1 cellular context compared by ENCODE assay signal in the genomic region with DNA sequence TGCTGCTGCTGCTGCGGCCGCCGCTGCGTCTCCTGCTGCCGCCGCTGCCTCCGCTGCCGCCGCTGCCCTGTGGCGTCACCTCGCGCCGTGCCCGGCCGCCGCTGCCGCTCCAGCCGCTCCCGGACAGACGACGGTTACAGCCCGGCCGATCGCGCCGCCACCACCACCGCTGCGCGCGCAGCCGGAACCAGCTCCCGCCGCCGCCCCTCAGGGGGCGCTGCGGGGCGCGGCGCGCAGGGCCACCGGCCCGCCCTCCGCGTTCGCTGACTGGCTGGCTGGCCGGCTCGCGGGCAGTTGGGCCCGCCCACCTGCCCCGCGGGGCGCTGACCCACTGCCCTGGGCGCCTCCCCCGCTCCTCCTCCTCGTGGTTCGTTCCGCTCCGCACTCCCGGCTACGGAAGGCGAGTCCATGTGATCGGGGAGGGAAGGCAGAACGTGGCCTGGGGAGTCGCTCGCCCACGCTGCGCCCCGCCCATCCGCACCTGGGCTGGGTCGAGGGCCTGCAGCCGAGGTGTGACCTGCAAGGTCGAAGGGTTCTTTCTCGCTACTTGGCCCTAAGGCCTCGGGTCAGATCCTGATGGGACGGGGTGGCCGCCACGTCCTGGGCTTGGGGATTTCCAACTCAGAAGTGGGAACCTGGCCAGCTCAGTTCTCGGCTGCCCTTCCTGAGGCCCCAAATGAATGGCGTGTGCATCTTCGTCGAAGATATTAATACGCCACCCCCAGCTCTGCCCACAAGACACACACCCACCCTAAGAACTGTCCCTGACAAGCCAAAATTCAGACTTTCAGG.
TF ChIP-seq lines count a peak whose summit lies in the region.

A gene (minus strand): TSS at position 185 of the 792 bp plus-strand sequence. CDS start 19,303 bp downstream, outside the sequence.

TF ChIP-seq in H1, 55 proteins besides CTCF, POLR2A, EP300 and RAD21 (continues in another document):
- TF ChIP-seq KDM1A (IDR thresholded peaks at IDR 0.05; ENCODE audit: borderline replicate concordance, low read length): peak; percentile 58; the same call in 1 of the 2 replicates
- TF ChIP-seq HDAC2 (IDR thresholded peaks at IDR 0.05; ENCODE audit: borderline replicate concordance in 1 of 2, low read depth in 2 of 2, low read length in 2 of 2): peak; percentile 50 to 86; a peak in 1 of 4 replicates
- TF ChIP-seq TAF7 (optimal IDR thresholded peaks at IDR 0.05; ENCODE audit: borderline replicate concordance, low read depth, low read length): no peak
- no peak for TF ChIP-seq GTF2F1 (IDR thresholded peaks at IDR 0.05; ENCODE audit: borderline replicate concordance, low read depth, low read length)
- TF ChIP-seq SAP30 (IDR thresholded peaks at IDR 0.05; ENCODE audit: insufficient read depth, insufficient replicate concordance, low read length): no peak
- TF ChIP-seq, protein P1, sequence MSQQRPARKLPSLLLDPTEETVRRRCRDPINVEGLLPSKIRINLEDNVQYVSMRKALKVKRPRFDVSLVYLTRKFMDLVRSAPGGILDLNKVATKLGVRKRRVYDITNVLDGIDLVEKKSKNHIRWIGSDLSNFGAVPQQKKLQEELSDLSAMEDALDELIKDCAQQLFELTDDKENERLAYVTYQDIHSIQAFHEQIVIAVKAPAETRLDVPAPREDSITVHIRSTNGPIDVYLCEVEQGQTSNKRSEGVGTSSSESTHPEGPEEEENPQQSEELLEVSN (IDR thresholded peaks at IDR 0.05): peak; percentile 100
- no peak for TF ChIP-seq SUZ12 (IDR thresholded peaks at IDR 0.05; ENCODE audit: low read length)
- no peak for TF ChIP-seq RBBP5 (IDR thresholded peaks at IDR 0.05; ENCODE audit: borderline replicate concordance, low read depth, low read length)
- TF ChIP-seq CBX5 (IDR thresholded peaks at IDR 0.05; ENCODE audit: low read depth, low read length): no peak
- TF ChIP-seq GABPA (IDR thresholded peaks at IDR 0.05; ENCODE audit: borderline replicate concordance, insufficient read depth, low read length): no peak
- no peak for TF ChIP-seq KDM5A (IDR thresholded peaks at IDR 0.05; ENCODE audit: low read length)
- peak; percentile 88 for TF ChIP-seq CREB1 (IDR thresholded peaks at IDR 0.05)
- TF ChIP-seq TBP (IDR thresholded peaks at IDR 0.05; ENCODE audit: low read depth, low read length): peak; percentile 23; the same call in 1 of the 2 replicates
- no peak for TF ChIP-seq JUN (IDR thresholded peaks at IDR 0.05; ENCODE audit: low read depth, low read length)
- no peak for TF ChIP-seq POU5F1 (IDR thresholded peaks at IDR 0.05; ENCODE audit: low read depth, low read length)
- no peak for TF ChIP-seq ZNF274 (IDR thresholded peaks at IDR 0.05; ENCODE audit: borderline replicate concordance, extremely low read depth, low read length)
- no peak for TF ChIP-seq ASH2L (IDR thresholded peaks at IDR 0.05; ENCODE audit: low read length)
- TF ChIP-seq TAF1 (IDR thresholded peaks at IDR 0.05; ENCODE audit: low read depth, low read length): peak; percentile 73
- TF ChIP-seq, protein P2, sequence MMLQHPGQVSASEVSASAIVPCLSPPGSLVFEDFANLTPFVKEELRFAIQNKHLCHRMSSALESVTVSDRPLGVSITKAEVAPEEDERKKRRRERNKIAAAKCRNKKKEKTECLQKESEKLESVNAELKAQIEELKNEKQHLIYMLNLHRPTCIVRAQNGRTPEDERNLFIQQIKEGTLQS (IDR thresholded peaks at IDR 0.05; ENCODE audit: insufficient read depth, low read depth, low read length): no peak
- peak; percentile 94 for TF ChIP-seq JUND (IDR thresholded peaks at IDR 0.05; ENCODE audit: low read length)
- 0 out of 2 replicates have a peak, but pooled peaks have one; percentile 44 for TF ChIP-seq BACH1 (IDR thresholded peaks at IDR 0.05; ENCODE audit: low read length)
- TF ChIP-seq SIN3A (conservative IDR thresholded peaks at IDR 0.05 in 1 of 2, IDR thresholded peaks at IDR 0.05 in 1 of 2; ENCODE audit: low read depth in 1 of 2, low read length in 2 of 2): no peak; a peak in 1 of 4 replicates
- TF ChIP-seq CBX8 (IDR thresholded peaks at IDR 0.05; ENCODE audit: borderline replicate concordance, low read depth, low read length): no peak
- TF ChIP-seq PHF8 (conservative IDR thresholded peaks at IDR 0.05; ENCODE audit: low read depth, low read length): peak; percentile 60; the same call in 1 of the 2 replicates
- peak; percentile 2 for TF ChIP-seq NANOG (IDR thresholded peaks at IDR 0.05; ENCODE audit: insufficient read depth, low read depth, low read length, poor library complexity, severe bottlenecking)
- no peak for TF ChIP-seq RXRA (IDR thresholded peaks at IDR 0.05; ENCODE audit: insufficient read depth, low read depth, low read length)
- TF ChIP-seq YY1 (IDR thresholded peaks at IDR 0.05; ENCODE audit: low read depth, low read length): no peak
- no peak for TF ChIP-seq SIRT6 (IDR thresholded peaks at IDR 0.05; ENCODE audit: low read length)
- peak; percentile 86 for TF ChIP-seq TCF12 (IDR thresholded peaks at IDR 0.05; ENCODE audit: low read depth, low read length)
- TF ChIP-seq, protein P3, sequence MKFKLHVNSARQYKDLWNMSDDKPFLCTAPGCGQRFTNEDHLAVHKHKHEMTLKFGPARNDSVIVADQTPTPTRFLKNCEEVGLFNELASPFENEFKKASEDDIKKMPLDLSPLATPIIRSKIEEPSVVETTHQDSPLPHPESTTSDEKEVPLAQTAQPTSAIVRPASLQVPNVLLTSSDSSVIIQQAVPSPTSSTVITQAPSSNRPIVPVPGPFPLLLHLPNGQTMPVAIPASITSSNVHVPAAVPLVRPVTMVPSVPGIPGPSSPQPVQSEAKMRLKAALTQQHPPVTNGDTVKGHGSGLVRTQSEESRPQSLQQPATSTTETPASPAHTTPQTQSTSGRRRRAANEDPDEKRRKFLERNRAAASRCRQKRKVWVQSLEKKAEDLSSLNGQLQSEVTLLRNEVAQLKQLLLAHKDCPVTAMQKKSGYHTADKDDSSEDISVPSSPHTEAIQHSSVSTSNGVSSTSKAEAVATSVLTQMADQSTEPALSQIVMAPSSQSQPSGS (IDR thresholded peaks at IDR 0.05; ENCODE audit: low read length): no peak
- peak; percentile 20 for TF ChIP-seq KDM4A (IDR thresholded peaks at IDR 0.05; ENCODE audit: low read depth, low read length, severe bottlenecking)
- peak; percentile 61 for TF ChIP-seq RNF2 (IDR thresholded peaks at IDR 0.05; ENCODE audit: borderline replicate concordance, low read depth, low read length, missing control alignments, poor library complexity, severe bottlenecking)
- TF ChIP-seq BRCA1 (IDR thresholded peaks at IDR 0.05; ENCODE audit: low read depth, low read length): no peak
- no peak for TF ChIP-seq TEAD4 (IDR thresholded peaks at IDR 0.05; ENCODE audit: low read depth, low read length)
- TF ChIP-seq RFX5 (IDR thresholded peaks at IDR 0.05; ENCODE audit: borderline replicate concordance, low read depth, low read length): no peak
- no peak for TF ChIP-seq EZH2 (IDR thresholded peaks at IDR 0.05; ENCODE audit: low read depth, low read length, severe bottlenecking)
- no peak; the same call in 1 of the 2 replicates for TF ChIP-seq SP4 (IDR thresholded peaks at IDR 0.05; ENCODE audit: low read length)
- TF ChIP-seq SRF (IDR thresholded peaks at IDR 0.05; ENCODE audit: low read depth, low read length): no peak
- TF ChIP-seq CTBP2 (IDR thresholded peaks at IDR 0.05; ENCODE audit: borderline replicate concordance, insufficient read depth, insufficient read length, low read length): no peak
- TF ChIP-seq CHD2 (IDR thresholded peaks at IDR 0.05; ENCODE audit: low read length): 0 out of 2 replicates have a peak, but pooled peaks have one; percentile 64
- peak; percentile 96 for TF ChIP-seq CHD1 (IDR thresholded peaks at IDR 0.05; ENCODE audit: low read depth, low read length)
- TF ChIP-seq, protein P4, sequence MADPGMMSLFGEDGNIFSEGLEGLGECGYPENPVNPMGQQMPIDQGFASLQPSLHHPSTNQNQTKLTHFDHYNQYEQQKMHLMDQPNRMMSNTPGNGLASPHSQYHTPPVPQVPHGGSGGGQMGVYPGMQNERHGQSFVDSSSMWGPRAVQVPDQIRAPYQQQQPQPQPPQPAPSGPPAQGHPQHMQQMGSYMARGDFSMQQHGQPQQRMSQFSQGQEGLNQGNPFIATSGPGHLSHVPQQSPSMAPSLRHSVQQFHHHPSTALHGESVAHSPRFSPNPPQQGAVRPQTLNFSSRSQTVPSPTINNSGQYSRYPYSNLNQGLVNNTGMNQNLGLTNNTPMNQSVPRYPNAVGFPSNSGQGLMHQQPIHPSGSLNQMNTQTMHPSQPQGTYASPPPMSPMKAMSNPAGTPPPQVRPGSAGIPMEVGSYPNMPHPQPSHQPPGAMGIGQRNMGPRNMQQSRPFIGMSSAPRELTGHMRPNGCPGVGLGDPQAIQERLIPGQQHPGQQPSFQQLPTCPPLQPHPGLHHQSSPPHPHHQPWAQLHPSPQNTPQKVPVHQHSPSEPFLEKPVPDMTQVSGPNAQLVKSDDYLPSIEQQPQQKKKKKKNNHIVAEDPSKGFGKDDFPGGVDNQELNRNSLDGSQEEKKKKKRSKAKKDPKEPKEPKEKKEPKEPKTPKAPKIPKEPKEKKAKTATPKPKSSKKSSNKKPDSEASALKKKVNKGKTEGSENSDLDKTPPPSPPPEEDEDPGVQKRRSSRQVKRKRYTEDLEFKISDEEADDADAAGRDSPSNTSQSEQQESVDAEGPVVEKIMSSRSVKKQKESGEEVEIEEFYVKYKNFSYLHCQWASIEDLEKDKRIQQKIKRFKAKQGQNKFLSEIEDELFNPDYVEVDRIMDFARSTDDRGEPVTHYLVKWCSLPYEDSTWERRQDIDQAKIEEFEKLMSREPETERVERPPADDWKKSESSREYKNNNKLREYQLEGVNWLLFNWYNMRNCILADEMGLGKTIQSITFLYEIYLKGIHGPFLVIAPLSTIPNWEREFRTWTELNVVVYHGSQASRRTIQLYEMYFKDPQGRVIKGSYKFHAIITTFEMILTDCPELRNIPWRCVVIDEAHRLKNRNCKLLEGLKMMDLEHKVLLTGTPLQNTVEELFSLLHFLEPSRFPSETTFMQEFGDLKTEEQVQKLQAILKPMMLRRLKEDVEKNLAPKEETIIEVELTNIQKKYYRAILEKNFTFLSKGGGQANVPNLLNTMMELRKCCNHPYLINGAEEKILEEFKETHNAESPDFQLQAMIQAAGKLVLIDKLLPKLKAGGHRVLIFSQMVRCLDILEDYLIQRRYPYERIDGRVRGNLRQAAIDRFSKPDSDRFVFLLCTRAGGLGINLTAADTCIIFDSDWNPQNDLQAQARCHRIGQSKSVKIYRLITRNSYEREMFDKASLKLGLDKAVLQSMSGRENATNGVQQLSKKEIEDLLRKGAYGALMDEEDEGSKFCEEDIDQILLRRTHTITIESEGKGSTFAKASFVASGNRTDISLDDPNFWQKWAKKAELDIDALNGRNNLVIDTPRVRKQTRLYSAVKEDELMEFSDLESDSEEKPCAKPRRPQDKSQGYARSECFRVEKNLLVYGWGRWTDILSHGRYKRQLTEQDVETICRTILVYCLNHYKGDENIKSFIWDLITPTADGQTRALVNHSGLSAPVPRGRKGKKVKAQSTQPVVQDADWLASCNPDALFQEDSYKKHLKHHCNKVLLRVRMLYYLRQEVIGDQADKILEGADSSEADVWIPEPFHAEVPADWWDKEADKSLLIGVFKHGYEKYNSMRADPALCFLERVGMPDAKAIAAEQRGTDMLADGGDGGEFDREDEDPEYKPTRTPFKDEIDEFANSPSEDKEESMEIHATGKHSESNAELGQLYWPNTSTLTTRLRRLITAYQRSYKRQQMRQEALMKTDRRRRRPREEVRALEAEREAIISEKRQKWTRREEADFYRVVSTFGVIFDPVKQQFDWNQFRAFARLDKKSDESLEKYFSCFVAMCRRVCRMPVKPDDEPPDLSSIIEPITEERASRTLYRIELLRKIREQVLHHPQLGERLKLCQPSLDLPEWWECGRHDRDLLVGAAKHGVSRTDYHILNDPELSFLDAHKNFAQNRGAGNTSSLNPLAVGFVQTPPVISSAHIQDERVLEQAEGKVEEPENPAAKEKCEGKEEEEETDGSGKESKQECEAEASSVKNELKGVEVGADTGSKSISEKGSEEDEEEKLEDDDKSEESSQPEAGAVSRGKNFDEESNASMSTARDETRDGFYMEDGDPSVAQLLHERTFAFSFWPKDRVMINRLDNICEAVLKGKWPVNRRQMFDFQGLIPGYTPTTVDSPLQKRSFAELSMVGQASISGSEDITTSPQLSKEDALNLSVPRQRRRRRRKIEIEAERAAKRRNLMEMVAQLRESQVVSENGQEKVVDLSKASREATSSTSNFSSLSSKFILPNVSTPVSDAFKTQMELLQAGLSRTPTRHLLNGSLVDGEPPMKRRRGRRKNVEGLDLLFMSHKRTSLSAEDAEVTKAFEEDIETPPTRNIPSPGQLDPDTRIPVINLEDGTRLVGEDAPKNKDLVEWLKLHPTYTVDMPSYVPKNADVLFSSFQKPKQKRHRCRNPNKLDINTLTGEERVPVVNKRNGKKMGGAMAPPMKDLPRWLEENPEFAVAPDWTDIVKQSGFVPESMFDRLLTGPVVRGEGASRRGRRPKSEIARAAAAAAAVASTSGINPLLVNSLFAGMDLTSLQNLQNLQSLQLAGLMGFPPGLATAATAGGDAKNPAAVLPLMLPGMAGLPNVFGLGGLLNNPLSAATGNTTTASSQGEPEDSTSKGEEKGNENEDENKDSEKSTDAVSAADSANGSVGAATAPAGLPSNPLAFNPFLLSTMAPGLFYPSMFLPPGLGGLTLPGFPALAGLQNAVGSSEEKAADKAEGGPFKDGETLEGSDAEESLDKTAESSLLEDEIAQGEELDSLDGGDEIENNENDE (IDR thresholded peaks at IDR 0.05; ENCODE audit: insufficient replicate concordance, low read length): no peak
- TF ChIP-seq HDAC6 (IDR thresholded peaks at IDR 0.05; ENCODE audit: low read depth, low read length): no peak
- TF ChIP-seq, protein P5, sequence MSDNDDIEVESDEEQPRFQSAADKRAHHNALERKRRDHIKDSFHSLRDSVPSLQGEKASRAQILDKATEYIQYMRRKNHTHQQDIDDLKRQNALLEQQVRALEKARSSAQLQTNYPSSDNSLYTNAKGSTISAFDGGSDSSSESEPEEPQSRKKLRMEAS (IDR thresholded peaks at IDR 0.05): peak; percentile 100
- TF ChIP-seq SIX5 (IDR thresholded peaks at IDR 0.05; ENCODE audit: low read depth, low read length): no peak; the same call in 1 of the 2 replicates
- 0 out of 2 replicates have a peak, but pooled peaks have one; percentile 45 for TF ChIP-seq SP1 (IDR thresholded peaks at IDR 0.05; ENCODE audit: low read depth, low read length)
- TF ChIP-seq MAFK (IDR thresholded peaks at IDR 0.05; ENCODE audit: low read depth, low read length): no peak; the same call in 1 of the 2 replicates
- TF ChIP-seq POLR2AphosphoS5 (IDR thresholded peaks at IDR 0.05; ENCODE audit: low read depth, low read length): peak; percentile 74; the same call in 1 of the 2 replicates
- no peak for TF ChIP-seq CEBPB (IDR thresholded peaks at IDR 0.05; ENCODE audit: low read depth, low read length)
- no peak for TF ChIP-seq BCL11A (IDR thresholded peaks at IDR 0.05; ENCODE audit: low read depth in 2 of 2, low read length in 2 of 2)
- TF ChIP-seq SP2 (IDR thresholded peaks at IDR 0.05; ENCODE audit: low read length): no peak
- TF ChIP-seq NRF1 (IDR thresholded peaks at IDR 0.05; ENCODE audit: low read depth, low read length): no peak
- TF ChIP-seq, protein P6, sequence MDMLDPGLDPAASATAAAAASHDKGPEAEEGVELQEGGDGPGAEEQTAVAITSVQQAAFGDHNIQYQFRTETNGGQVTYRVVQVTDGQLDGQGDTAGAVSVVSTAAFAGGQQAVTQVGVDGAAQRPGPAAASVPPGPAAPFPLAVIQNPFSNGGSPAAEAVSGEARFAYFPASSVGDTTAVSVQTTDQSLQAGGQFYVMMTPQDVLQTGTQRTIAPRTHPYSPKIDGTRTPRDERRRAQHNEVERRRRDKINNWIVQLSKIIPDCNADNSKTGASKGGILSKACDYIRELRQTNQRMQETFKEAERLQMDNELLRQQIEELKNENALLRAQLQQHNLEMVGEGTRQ (IDR thresholded peaks at IDR 0.05; ENCODE audit: low read length): peak; percentile 40; the same call in 1 of the 2 replicates
- peak; percentile 99 for TF ChIP-seq EGR1 (IDR thresholded peaks at IDR 0.05; ENCODE audit: borderline replicate concordance, low read depth, low read length)
